ENCODE assay signal across 21 cellular contexts in genomic region chr19:51824603-51825002, GRCh38. TPM values are rescaled to one million over a fixed set of nuclear protein-coding genes. Genes with fewer than 3 reads are reported as not detected.
DNase-seq lines count a peak whose midpoint lies in the region; ATAC-seq and TF ChIP-seq lines count a peak whose summit lies in the region.
"Had no signal": no experiment of that assay in that cellular context is flagged by ENCODE, and none has a peak within 500 bp of the region (broad histone marks: within the 10 kb centered on the region; RNA-seq: fewer than 3 reads in every experiment).

No MANE protein-coding gene starts in this region.

- intact Hi-C loops in CD14-positive monocyte (cut with micrococcal nuclease), result loop anchor here (2.0 to 10.0 kb wide), 4 partner anchors 37 to 400 kb away; no protein-coding TSS in a partner anchor
- intact Hi-C loops in naive thymus-derived CD4-positive, alpha-beta T cell (cut with micrococcal nuclease), result no loop called here
- intact Hi-C loops in activated naive CD4-positive, alpha-beta T cell treated with anti-CD3 and anti-CD28 coated beads for 36 hours (cut with micrococcal nuclease), result no loop called here

- TF ChIP-seq CTCF in CD14-positive monocyte (IDR thresholded peaks at IDR 0.05) (no peak), NB4 (IDR thresholded peaks at IDR 0.05; ENCODE audit: low read depth, low read length) (no peak), GM10248 (IDR thresholded peaks at IDR 0.05; ENCODE audit: control extremely low read depth, extremely low read depth, low read depth, missing control alignments) (no peak)

- peak overlapping the region; percentile 2 to 56 for H3K4me3 Mint-ChIP-seq in CD14-positive monocyte
- H3K4me3 Mint-ChIP-seq in central memory CD8-positive, alpha-beta T cell, result no peak overlapping the region
- H3K4me3 Mint-ChIP-seq in naive thymus-derived CD4-positive, alpha-beta T cell, result no peak overlapping the region
- H3K4me3 Mint-ChIP-seq in activated naive CD4-positive, alpha-beta T cell treated with anti-CD3 and anti-CD28 coated beads for 36 hours, result no peak overlapping the region
- H3K4me3 Mint-ChIP-seq: activated CD8-positive, alpha-beta T cell treated with anti-CD3 and anti-CD28 coated beads for 36 hours; activated naive CD8-positive, alpha-beta T cell; activated T-cell treated with anti-CD3 and anti-CD28 coated beads, Interleukin-2, amount 50 U/mL, for 72 hours had no signal

- no peaks in the 10 kb centered on the region for H3K27me3 ChIP-seq in naive thymus-derived CD4-positive, alpha-beta T cell (ENCODE audit: control insufficient read depth in 2 of 2, insufficient read depth in 2 of 2, low read length in 2 of 2)
- H3K27me3 ChIP-seq: body of pancreas had no signal

- H3K27me3 Mint-ChIP-seq in CD14-positive monocyte (ENCODE audit: low read depth in 3 of 3), result peaks cover 0 to 6% (median 0%) of the 10 kb centered on the region in 3 donors
- H3K27me3 Mint-ChIP-seq in central memory CD8-positive, alpha-beta T cell, result no peaks in the 10 kb centered on the region
- H3K27me3 Mint-ChIP-seq in naive thymus-derived CD4-positive, alpha-beta T cell, result peaks cover 0 to 15% (median 0%) of the 10 kb centered on the region in 5 donors
- H3K27me3 Mint-ChIP-seq in activated naive CD4-positive, alpha-beta T cell treated with anti-CD3 and anti-CD28 coated beads for 36 hours (ENCODE audit: low read depth), result peaks cover 3% of the 10 kb centered on the region
- H3K27me3 Mint-ChIP-seq: activated CD8-positive, alpha-beta T cell treated with anti-CD3 and anti-CD28 coated beads for 36 hours had no signal

- DNase-seq in CD14-positive monocyte (ENCODE audit: low spot score) (peak; percentile 85), NB4 (ENCODE audit: low read depth) (peak; percentile 91), SIG-M5 treated with dmso at 0.1 percent for 504 hours (lab: John Stamatoyannopoulos, UW; ENCODE audit: unreplicated experiment) (no peak), islet precursor cell (no peak), GM10248 (ENCODE audit: extremely low spot score) (no peak)
- no peak for DNase-seq in central memory CD8-positive, alpha-beta T cell (ENCODE audit: low spot score in 2 of 2)
- no peak for DNase-seq in naive thymus-derived CD4-positive, alpha-beta T cell
- no peak for DNase-seq in activated naive CD4-positive, alpha-beta T cell treated with anti-CD3 and anti-CD28 coated beads for 36 hours
- DNase-seq: activated CD8-positive, alpha-beta T cell treated with anti-CD3 and anti-CD28 coated beads for 36 hours; activated T-cell treated with anti-CD3 and anti-CD28 coated beads, Interleukin-2, amount 50 U/mL, for 72 hours; Calu3; dermis blood vessel endothelial cell; mesenchymal stem cell; MM.1S; NCI-H2081 treated with DMSO at 0.1 percent for 48 hours; NCI-H526 had no signal

- ATAC-seq in central memory CD8-positive, alpha-beta T cell (replicated peaks; ENCODE audit: extremely low read depth, poor library complexity, severe bottlenecking), result peak; percentile 54
- ATAC-seq in naive thymus-derived CD4-positive, alpha-beta T cell, result peak; percentile 80
- ATAC-seq: activated CD8-positive, alpha-beta T cell treated with anti-CD3 and anti-CD28 coated beads for 36 hours; activated T-cell treated with anti-CD3 and anti-CD28 coated beads, Interleukin-2, amount 50 U/mL, for 72 hours; body of pancreas; GM12878; Panc1 had no signal

- no peak overlapping the region for H3K27ac ChIP-seq in naive thymus-derived CD4-positive, alpha-beta T cell (ENCODE audit: low read depth, low read length)
- H3K27ac ChIP-seq: epithelial cell of prostate had no signal

- peaks cover 3 to 36% (median 12%) of the 10 kb centered on the region in 7 donors for H3K9me3 Mint-ChIP-seq in CD14-positive monocyte
- H3K9me3 Mint-ChIP-seq in central memory CD8-positive, alpha-beta T cell, result peaks cover 32% of the 10 kb centered on the region
- H3K9me3 Mint-ChIP-seq in naive thymus-derived CD4-positive, alpha-beta T cell, result peaks cover 16 to 99% (median 60%) of the 10 kb centered on the region in 11 donors
- H3K9me3 Mint-ChIP-seq in activated naive CD4-positive, alpha-beta T cell treated with anti-CD3 and anti-CD28 coated beads for 36 hours, result peaks cover 45% of the 10 kb centered on the region

- CTCF ChIA-PET in naive thymus-derived CD4-positive, alpha-beta T cell (lab: Charles Lee), result no interaction called here
- CTCF ChIA-PET in activated naive CD4-positive, alpha-beta T cell treated with anti-CD3 and anti-CD28 coated beads for 36 hours (lab: Charles Lee), result no interaction called here
- CTCF ChIA-PET in GM10248 (lab: Yijun Ruan, JAX), result no interaction called here

- H3K9me3 ChIP-seq in naive thymus-derived CD4-positive, alpha-beta T cell (ENCODE audit: control insufficient read depth in 2 of 3, low read length in 3 of 3), result peaks cover 0 to 25% (median 3%) of the 10 kb centered on the region in 3 experiments

- H3K4me1 Mint-ChIP-seq in CD14-positive monocyte, result peaks cover 80% of the 10 kb centered on the region
- H3K4me1 Mint-ChIP-seq in central memory CD8-positive, alpha-beta T cell, result no peaks in the 10 kb centered on the region
- peaks cover 0 to 1% (median 0%) of the 10 kb centered on the region in 7 donors for H3K4me1 Mint-ChIP-seq in naive thymus-derived CD4-positive, alpha-beta T cell
- no peaks in the 10 kb centered on the region for H3K4me1 Mint-ChIP-seq in activated naive CD4-positive, alpha-beta T cell treated with anti-CD3 and anti-CD28 coated beads for 36 hours (ENCODE audit: low read depth)

- no peak overlapping the region for H3K4me3 ChIP-seq in NB4 (ENCODE audit: low read depth, low read length)
- no peak overlapping the region for H3K4me3 ChIP-seq in naive thymus-derived CD4-positive, alpha-beta T cell (ENCODE audit: low read length)
- H3K4me3 ChIP-seq: body of pancreas, GM12878 had no signal

- TF ChIP-seq POLR2A in NB4 (IDR thresholded peaks at IDR 0.05; ENCODE audit: extremely low read depth, insufficient read length), result no peak

- no peaks in the 10 kb centered on the region for H3K4me1 ChIP-seq in naive thymus-derived CD4-positive, alpha-beta T cell (ENCODE audit: control insufficient read depth in 2 of 2, insufficient read depth in 2 of 2, low read length in 2 of 2)
- H3K4me1 ChIP-seq: body of pancreas had no signal

- peak overlapping the region; percentile 97 to 99 (median 98) for H3K27ac Mint-ChIP-seq in CD14-positive monocyte
- no peak overlapping the region for H3K27ac Mint-ChIP-seq in central memory CD8-positive, alpha-beta T cell (ENCODE audit: low read depth)
- no peak overlapping the region for H3K27ac Mint-ChIP-seq in naive thymus-derived CD4-positive, alpha-beta T cell
- H3K27ac Mint-ChIP-seq in activated naive CD4-positive, alpha-beta T cell treated with anti-CD3 and anti-CD28 coated beads for 36 hours, result no peak overlapping the region
- H3K27ac Mint-ChIP-seq: activated CD8-positive, alpha-beta T cell treated with anti-CD3 and anti-CD28 coated beads for 36 hours; activated naive CD8-positive, alpha-beta T cell; activated T-cell treated with anti-CD3 and anti-CD28 coated beads, Interleukin-2, amount 50 U/mL, for 72 hours had no signal

- POLR2A ChIA-PET in naive thymus-derived CD4-positive, alpha-beta T cell (lab: Charles Lee), result no interaction called here
- POLR2A ChIA-PET in GM10248 (lab: Yijun Ruan, JAX), result no interaction called here

- no peaks in the 10 kb centered on the region for H3K36me3 ChIP-seq in naive thymus-derived CD4-positive, alpha-beta T cell (ENCODE audit: control insufficient read depth in 2 of 3, insufficient read depth in 3 of 3, low read length in 3 of 3)

- peaks cover 12 to 20% of the 10 kb centered on the region in 2 donors for H3K36me3 Mint-ChIP-seq in CD14-positive monocyte
- no peaks in the 10 kb centered on the region for H3K36me3 Mint-ChIP-seq in central memory CD8-positive, alpha-beta T cell (ENCODE audit: insufficient read depth)
- H3K36me3 Mint-ChIP-seq in naive thymus-derived CD4-positive, alpha-beta T cell, result peaks cover 0 to 26% (median 9%) of the 10 kb centered on the region in 5 donors
- peaks cover 2% of the 10 kb centered on the region for H3K36me3 Mint-ChIP-seq in activated naive CD4-positive, alpha-beta T cell treated with anti-CD3 and anti-CD28 coated beads for 36 hours (ENCODE audit: low read depth)

RNA-seq across cellular contexts. Expression of gene FPR3, which starts 29.6 kb away (rescaled TPM):
- 1 to 10 TPM; 3.5 to 3.8 TPM for polyA plus RNA-seq in CD14-positive monocyte
- total RNA-seq in naive thymus-derived CD4-positive, alpha-beta T cell, result 1 to 10 TPM in 2 of 5 experiments, under 1 TPM in 2, not detected in 1; 0.13 to 5.1 (median 3.0) TPM
- not detected for polyA plus RNA-seq in naive thymus-derived CD4-positive, alpha-beta T cell
- not detected for total RNA-seq in activated naive CD4-positive, alpha-beta T cell treated with anti-CD3 and anti-CD28 coated beads for 36 hours
- total RNA-seq: activated CD8-positive, alpha-beta T cell treated with anti-CD3 and anti-CD28 coated beads for 36 hours; activated T-cell treated with anti-CD3 and anti-CD28 coated beads, Interleukin-2, amount 50 U/mL, for 72 hours; Calu3; dermis blood vessel endothelial cell; GM12878 had no signal
- polyA plus RNA-seq: GM12878 had no signal

Comparison
In these comparisons a context has a peak if more than half of its experiments do, and no peak if none do; other contexts are left out.
1. DNase-seq: peak in CD14-positive monocyte (single experiment) and NB4 (single experiment); none in central memory CD8-positive, alpha-beta T cell (0 of 2), naive thymus-derived CD4-positive, alpha-beta T cell (0 of 9), SIG-M5 treated with dmso at 0.1 percent for 504 hours (single experiment), islet precursor cell (single experiment), activated naive CD4-positive, alpha-beta T cell treated with anti-CD3 and anti-CD28 coated beads for 36 hours (single experiment) and GM10248 (single experiment).
2. H3K27ac Mint-ChIP-seq: peak in CD14-positive monocyte (7 of 7); none in central memory CD8-positive, alpha-beta T cell (single experiment), naive thymus-derived CD4-positive, alpha-beta T cell (0 of 9) and activated naive CD4-positive, alpha-beta T cell treated with anti-CD3 and anti-CD28 coated beads for 36 hours (single experiment).
3. H3K4me3 Mint-ChIP-seq: peak in CD14-positive monocyte (2 of 2); none in central memory CD8-positive, alpha-beta T cell (single experiment), naive thymus-derived CD4-positive, alpha-beta T cell (0 of 10) and activated naive CD4-positive, alpha-beta T cell treated with anti-CD3 and anti-CD28 coated beads for 36 hours (single experiment).
4. intact Hi-C loops: an anchor here in CD14-positive monocyte (2.0 to 10.0 kb wide); none called in naive thymus-derived CD4-positive, alpha-beta T cell and activated naive CD4-positive, alpha-beta T cell treated with anti-CD3 and anti-CD28 coated beads for 36 hours.